ENCODE assay signal across 13 cellular contexts in the genomic region with DNA sequence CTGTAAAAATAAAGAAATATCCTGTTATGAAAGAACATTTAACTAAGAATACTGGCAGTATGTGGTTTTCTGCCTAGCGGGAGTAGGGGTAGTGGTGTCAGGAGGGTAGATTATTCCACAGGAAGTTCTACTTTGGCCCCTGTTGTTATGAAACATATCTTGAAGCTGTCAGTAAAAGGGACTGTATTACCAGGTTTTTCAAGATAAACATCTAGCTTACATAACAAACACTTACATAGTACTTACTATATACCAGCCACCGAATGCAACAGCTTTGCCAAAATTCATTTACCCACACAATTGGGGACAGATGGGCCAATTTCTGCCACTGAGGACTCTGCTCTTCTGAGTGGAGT. TPM values are rescaled to one million over a fixed set of nuclear protein-coding genes. Genes with fewer than 3 reads are reported as not detected.
DNase-seq lines count a peak whose midpoint lies in the region; ATAC-seq and TF ChIP-seq lines count a peak whose summit lies in the region.
"Had no signal": no experiment of that assay in that cellular context is flagged by ENCODE, and none has a peak within 500 bp of the region (broad histone marks: within the 10 kb centered on the region; RNA-seq: fewer than 3 reads in every experiment).

No MANE protein-coding gene starts in this region.

- TF ChIP-seq POLR2A in breast epithelium (IDR thresholded peaks at IDR 0.05): no peak
- TF ChIP-seq POLR2A in uterus (IDR thresholded peaks at IDR 0.05): no peak

- H3K27me3 Mint-ChIP-seq in MCF 10A (ENCODE audit: insufficient read depth, unreplicated experiment) (no peaks in the 10 kb centered on the region), T-cell (no peaks in the 10 kb centered on the region)

- no peak overlapping the region for H3K4me3 ChIP-seq in breast epithelium
- no peak overlapping the region for H3K4me3 ChIP-seq in uterus

- H3K36me3 Mint-ChIP-seq in MCF 10A (ENCODE audit: insufficient read depth, unreplicated experiment) (peaks cover 45% of the 10 kb centered on the region), T-cell (peaks cover 48% of the 10 kb centered on the region)

- no peaks in the 10 kb centered on the region for H3K36me3 ChIP-seq in breast epithelium
- no peaks in the 10 kb centered on the region for H3K36me3 ChIP-seq in uterus

- H3K4me3 Mint-ChIP-seq in MCF 10A (ENCODE audit: unreplicated experiment): no peak overlapping the region
- peak overlapping the region; percentile 96 to 99 (median 96) for H3K4me3 Mint-ChIP-seq in T-cell

- POLR2A ChIA-PET in MCF 10A (lab: Yijun Ruan, JAX) (no interaction called here), T-cell (lab: Charles Lee) (interaction anchor here in 1 of 2 donors (0.7 kb wide), 2 partner anchors 106 to 197 kb away, joined by 3 read pairs; no protein-coding TSS in a partner anchor)

- H3K27me3 ChIP-seq in breast epithelium (no peaks in the 10 kb centered on the region), layer of hippocampus (ENCODE audit: control insufficient read depth, insufficient read depth, low read length) (no peaks in the 10 kb centered on the region), uterus (no peaks in the 10 kb centered on the region)
- H3K27me3 ChIP-seq: BE2C had no signal

- no peak for ATAC-seq in T-cell (replicated peaks in 1 of 4)
- ATAC-seq in HG03025 (IDR thresholded peaks at IDR 0.05; ENCODE audit: low FRiP score, unreplicated experiment): no peak
- ATAC-seq: right cardiac atrium had no signal

- no peak for DNase-seq in breast epithelium (ENCODE audit: low spot score in 2 of 2)
- DNase-seq in MCF 10A (ENCODE audit: unreplicated experiment): no peak
- DNase-seq in T-cell: no peak
- DNase-seq in uterus: no peak
- no peak for DNase-seq in stimulated activated CD4-positive, alpha-beta T cell treated with anti-CD3 and anti-CD28 coated beads, Interleukin-4, amount 100 ng/mL, for 4 hours
- no peak for DNase-seq in NCI-H526 (lab: John Stamatoyannopoulos, UW)
- DNase-seq: anterior cingulate cortex, BE2C, GOT3, NCI-H2171, right cardiac atrium had no signal

- no peaks in the 10 kb centered on the region for H3K9me3 ChIP-seq in breast epithelium
- no peaks in the 10 kb centered on the region for H3K9me3 ChIP-seq in uterus
- H3K9me3 ChIP-seq: BE2C had no signal

- intact Hi-C loops in breast epithelium (cut with DNase I; ENCODE audit: low total_unique reads) (no loop called here), MCF 10A (cut with micrococcal nuclease) (no loop called here), uterus (cut with DNase I; ENCODE audit: low total_unique reads) (no loop called here)

- TF ChIP-seq CTCF in breast epithelium (IDR thresholded peaks at IDR 0.05) (no peak), MCF 10A (IDR thresholded peaks at IDR 0.05; ENCODE audit: unreplicated experiment) (no peak), uterus (IDR thresholded peaks at IDR 0.05) (no peak)

- CTCF ChIA-PET in MCF 10A (lab: Yijun Ruan, JAX) (interaction anchor here (0.9 kb wide), 1 partner anchor 47 kb away, joined by 4 read pairs; no protein-coding TSS in a partner anchor), T-cell (lab: Charles Lee) (no interaction called here)

- H3K4me1 Mint-ChIP-seq in MCF 10A (ENCODE audit: insufficient read depth, unreplicated experiment): peaks cover 29% of the 10 kb centered on the region
- H3K4me1 Mint-ChIP-seq in T-cell: peaks cover 80 to 83% (median 80%) of the 10 kb centered on the region in 3 donors

- no peaks in the 10 kb centered on the region for H3K9me3 Mint-ChIP-seq in MCF 10A (ENCODE audit: unreplicated experiment)
- H3K9me3 Mint-ChIP-seq in T-cell: peaks cover 0 to 7% (median 2%) of the 10 kb centered on the region in 3 donors

- BruUV-seq in MCF 10A (replicated peaks; lab: Mats Ljungman, UMichigan): no TSS peak

- H3K27ac ChIP-seq in breast epithelium (peak overlapping the region; percentile 40 to 49), layer of hippocampus (ENCODE audit: low read depth, low read length) (peak overlapping the region; percentile 40), uterus (peak overlapping the region; percentile 52 to 96)

- H3K4me1 ChIP-seq in breast epithelium (peaks cover 0 to 12% of the 10 kb centered on the region in 2 donors), uterus (no peaks in the 10 kb centered on the region)

- H3K27ac Mint-ChIP-seq in MCF 10A (ENCODE audit: low read depth, unreplicated experiment) (no peak overlapping the region), T-cell (peak overlapping the region; percentile 89 to 95)

RNA-seq across cellular contexts. Expression of gene TMEM123, which starts 3.7 kb away (rescaled TPM):
- 100 to 1,000 TPM in 2 of 3 donors, 10 to 100 TPM in 1; 74.6 to 307 (median 167) TPM for total RNA-seq in breast epithelium
- 134 and 137 TPM in 2 replicates for total RNA-seq in MCF 10A (2022)
- 100 to 1,000 TPM; 361 to 469 (median 428) TPM for total RNA-seq in T-cell
- 100 to 1,000 TPM; 187 to 522 (median 260) TPM for total RNA-seq in uterus
